ENCODE assay signal across 30 cellular contexts in genomic region chr2:37742286-37742685, GRCh38.
DNase-seq lines count a peak whose midpoint lies in the region; ATAC-seq and TF ChIP-seq lines count a peak whose summit lies in the region.
"Had no signal": no experiment of that assay in that cellular context is flagged by ENCODE, and none has a peak within 500 bp of the region (broad histone marks: within the 10 kb centered on the region; RNA-seq: fewer than 3 reads in every experiment).

No MANE protein-coding gene starts in this region.

- H3K4me3 Mint-ChIP-seq in nephron progenitor cell: no peak overlapping the region
- H3K4me3 Mint-ChIP-seq: activated naive CD8-positive, alpha-beta T cell; nephron; WTC11 had no signal

- DNase-seq in AG04449 (ENCODE audit: low read depth, low spot score) (peak; percentile 34), IMR-90 (peak; percentile 57), coronary artery (ENCODE audit: low spot score) (no peak), nephron progenitor cell (no peak), DMS 273 treated with DMSO at 0.1 percent for 48 hours (lab: John Stamatoyannopoulos, UW) (no peak), SHP77 (lab: John Stamatoyannopoulos, UW) (no peak), ureter (ENCODE audit: low spot score) (no peak)
- DNase-seq: activated CD4-positive, alpha-beta T cell treated with anti-CD3 and anti-CD28 coated beads, Interleukin-2, amount 50 U/mL, for 4 hours; activated CD8-positive, alpha-beta memory T cell treated with anti-CD3 and anti-CD28 coated beads, Interleukin-2, amount 50 U/mL, for 4 hours; cerebellar nuclear complex; DMS79; effector CD8-positive, alpha-beta T cell; erythroblast; islet precursor cell; left ventricle myocardium superior; midbrain; NCI-H1092 treated with DMSO at 0.1 percent for 48 hours; NCI-H2081 treated with DMSO at 0.1 percent for 48 hours; right cardiac atrium; stimulated activated CD8-positive, alpha-beta memory T cell treated with anti-CD3 and anti-CD28 coated beads, Interleukin-4, amount 100 ng/mL, for 48 hours; T1000 had no signal

- peak overlapping the region; percentile 30 for H3K27ac Mint-ChIP-seq in nephron progenitor cell
- H3K27ac Mint-ChIP-seq: activated naive CD8-positive, alpha-beta T cell; activated T-helper 2 cell treated with anti-CD3 and anti-CD28 coated beads, Interferon-gamma antibody, Interleukin-2, Interleukin-4, amounts not matched to agents 10 μg/mL and 5 μg/mL and 100 μg/mL, durations not matched to agents 14 hours and 24 hours and 36 hours; IgD-negative memory B cell; nephron; WTC11 had no signal

- peaks cover 7% of the 10 kb centered on the region for H3K4me1 ChIP-seq in IMR-90 (ENCODE audit: control insufficient read depth, insufficient read depth, low read length)
- H3K4me1 ChIP-seq: HAP-1 had no signal

- intact Hi-C loops in IMR-90 (cut with micrococcal nuclease): no loop called here

- H2BK5ac ChIP-seq in IMR-90 (ENCODE audit: low read depth, low read length, poor library complexity, severe bottlenecking): peak overlapping the region; percentile 64

- 0 out of 2 replicates have a peak overlapping the region, but pooled peaks have one; percentile 4 for H3K14ac ChIP-seq in IMR-90 (replicated peaks; ENCODE audit: low read depth, low read length)

- no peaks in the 10 kb centered on the region for H3K27me3 Mint-ChIP-seq in nephron progenitor cell (ENCODE audit: low read depth, poor library complexity)
- H3K27me3 Mint-ChIP-seq: activated naive CD8-positive, alpha-beta T cell; IgD-negative memory B cell had no signal

- dilution Hi-C loops in IMR-90 (cut with HindIII; ENCODE audit: low sequenced_read_pairs, unreplicated experiment): no loop called here

- peak overlapping the region; percentile 34 for H3K18ac ChIP-seq in IMR-90 (ENCODE audit: low read depth, low read length)

- peaks cover 15% of the 10 kb centered on the region for H3K4me1 Mint-ChIP-seq in nephron progenitor cell
- H3K4me1 Mint-ChIP-seq: IgD-negative memory B cell had no signal

- H3K23ac ChIP-seq in IMR-90 (ENCODE audit: low read depth, low read length): 0 out of 2 replicates have a peak overlapping the region, but pooled peaks have one; percentile 11

- H4K20me1 ChIP-seq in IMR-90 (ENCODE audit: insufficient read depth, low read length): no peaks in the 10 kb centered on the region
- H4K20me1 ChIP-seq: BLaER1 had no signal

- no peaks in the 10 kb centered on the region for H3K36me3 ChIP-seq in IMR-90 (ENCODE audit: control insufficient read depth, insufficient read depth, low read length)
- H3K36me3 ChIP-seq: BLaER1, HAP-1 had no signal

- in situ Hi-C loops in IMR-90 (cut with MboI; ENCODE audit: low sequenced_read_pairs): no loop called here

- POLR2A ChIA-PET in AG04449 (lab: Yijun Ruan, JAX): interaction anchor here (0.6 to 1.3 kb wide), 6 partner anchors 26 to 108 kb away, joined by 3 to 7 read pairs (median 3); no protein-coding TSS in a partner anchor
- POLR2A ChIA-PET in IMR-90 (lab: Charles Lee; ENCODE audit: unreplicated experiment): no interaction called here

- H3K4me3 ChIP-seq in AG04449 (ENCODE audit: low read depth, low read length): no peak overlapping the region
- no peak overlapping the region for H3K4me3 ChIP-seq in IMR-90 (ENCODE audit: insufficient read depth, low read depth, low read length)
- H3K4me3 ChIP-seq in coronary artery: no peak overlapping the region
- H3K4me3 ChIP-seq: BLaER1, GM12878, HAP-1 had no signal

- H3K27ac ChIP-seq in IMR-90 (ENCODE audit: insufficient read depth, low read length) (peak overlapping the region; percentile 72), coronary artery (peak overlapping the region; percentile 43 to 77)
- H3K27ac ChIP-seq: BLaER1 had no signal

- no peaks in the 10 kb centered on the region for H3K9me3 Mint-ChIP-seq in nephron progenitor cell
- H3K9me3 Mint-ChIP-seq: activated T-helper 2 cell treated with anti-CD3 and anti-CD28 coated beads, Interferon-gamma antibody, Interleukin-2, Interleukin-4, amounts not matched to agents 10 μg/mL and 5 μg/mL and 100 μg/mL, durations not matched to agents 14 hours and 24 hours and 36 hours; IgD-negative memory B cell; nephron; WTC11 had no signal

- TF ChIP-seq CTCF in AG04449 (IDR thresholded peaks at IDR 0.05; ENCODE audit: insufficient read depth, low read length, missing control alignments): no peak
- no peak for TF ChIP-seq CTCF in IMR-90 (conservative IDR thresholded peaks at IDR 0.05; ENCODE audit: low read depth, low read length)
- TF ChIP-seq CTCF in coronary artery (IDR thresholded peaks at IDR 0.05): no peak
- no peak for TF ChIP-seq CTCF in nephron progenitor cell (IDR thresholded peaks at IDR 0.05)

- TF ChIP-seq POLR2A in IMR-90 (IDR thresholded peaks at IDR 0.05; ENCODE audit: low read depth, low read length): no peak

- H3K79me1 ChIP-seq in IMR-90 (ENCODE audit: low read depth in 1 of 2, low read length in 2 of 2): 0 out of 4 replicates have a peak, but pooled peaks cover 0 to 4% of the 10 kb centered on the region in 2 experiments

- no peak overlapping the region for H3K56ac ChIP-seq in IMR-90 (ENCODE audit: extremely low read depth, insufficient read depth, low read length)

- no TSS peak for BruUV-seq in IMR-90 (replicated peaks; lab: Mats Ljungman, UMichigan)

- H2BK20ac ChIP-seq in IMR-90 (ENCODE audit: low read depth, low read length): peak overlapping the region; percentile 68

- no peak for TF ChIP-seq RAD21 in IMR-90 (IDR thresholded peaks at IDR 0.05; ENCODE audit: low read length)

- no peaks in the 10 kb centered on the region for H3K27me3 ChIP-seq in IMR-90 (ENCODE audit: control insufficient read depth, insufficient read depth, low read length)
- H3K27me3 ChIP-seq: BLaER1 had no signal

- ATAC-seq in IMR-90 (ENCODE audit: low read depth) (peak; percentile 71), GM19463 (IDR thresholded peaks at IDR 0.05; ENCODE audit: unreplicated experiment) (no peak)
- ATAC-seq: GM12878, left ventricle myocardium superior, right cardiac atrium, WTC11 had no signal

- H2AFZ ChIP-seq in IMR-90 (replicated peaks; ENCODE audit: low read length, poor library complexity): peak overlapping the region; percentile 39

- WGBS in IMR-90 (ENCODE audit: extremely low coverage in 2 of 2, insufficient read length in 1 of 2), 2 experiments: 58% methylated on average over 2 of the region's 4 CpGs; no CpG with 5 or more reads in 1 of the 2 experiments

- peak overlapping the region; percentile 74 to 81 for H4K8ac ChIP-seq in IMR-90 (ENCODE audit: low read depth in 2 of 2, low read length in 2 of 2)

- no peak overlapping the region for H3K9ac ChIP-seq in IMR-90 (ENCODE audit: low read depth, low read length)
- H3K9ac ChIP-seq: BLaER1 had no signal

- H3K36me3 Mint-ChIP-seq in nephron progenitor cell (ENCODE audit: low read depth): no peaks in the 10 kb centered on the region
- H3K36me3 Mint-ChIP-seq: activated naive CD8-positive, alpha-beta T cell; WTC11 had no signal

- peak overlapping the region; percentile 84; the same call in 2 of the 3 replicates for H2BK15ac ChIP-seq in IMR-90 (ENCODE audit: low read depth, low read length)

- no peaks in the 10 kb centered on the region for H3K9me3 ChIP-seq in IMR-90 (ENCODE audit: control insufficient read depth, insufficient read depth, low read length)
- H3K9me3 ChIP-seq: HAP-1 had no signal

- H4K91ac ChIP-seq in IMR-90 (ENCODE audit: insufficient read depth, low read depth, low read length): peak overlapping the region; percentile 90

- H4K5ac ChIP-seq in IMR-90 (ENCODE audit: low read depth, low read length): peak overlapping the region; percentile 26

- peak overlapping the region; percentile 51 for H3K4ac ChIP-seq in IMR-90 (ENCODE audit: low read depth, low read length)

- CTCF ChIA-PET in AG04449 (lab: Yijun Ruan, JAX) (interaction anchor here (2.3 to 3.8 kb wide), 2 partner anchors 16 to 135 kb away, joined by 12 to 20 read pairs; no protein-coding TSS in a partner anchor), IMR-90 (lab: Yijun Ruan, JAX) (interaction anchor here (1.0 kb wide), 2 partner anchors 9 to 18 kb away, joined by 3 read pairs; no protein-coding TSS in a partner anchor)

- no peak overlapping the region for H2AK5ac ChIP-seq in IMR-90 (ENCODE audit: low read depth, low read length)

- H2AK9ac ChIP-seq in IMR-90 (replicated peaks; ENCODE audit: low read depth, low read length, poor library complexity): peak overlapping the region; percentile 67

- peak overlapping the region; percentile 77 for H2BK120ac ChIP-seq in IMR-90 (ENCODE audit: low read depth, low read length)

- no peak overlapping the region for H3K4me2 ChIP-seq in IMR-90 (ENCODE audit: low read depth, low read length)
- H3K4me2 ChIP-seq: BLaER1 had no signal

- no peaks in the 10 kb centered on the region; the same call in 1 of the 2 replicates for H3K9me1 ChIP-seq in IMR-90 (ENCODE audit: insufficient read depth, low read length)

TF ChIP-seq in IMR-90, 13 proteins besides CTCF, POLR2A, EP300 and RAD21 (continues in another document):
- TF ChIP-seq MAZ (IDR thresholded peaks at IDR 0.05; ENCODE audit: borderline replicate concordance, low read depth, low read length): no peak
- no peak for TF ChIP-seq MXI1 (IDR thresholded peaks at IDR 0.05; ENCODE audit: borderline replicate concordance, low read depth, low read length)
- TF ChIP-seq NFE2L2 (IDR thresholded peaks at IDR 0.05; ENCODE audit: low read depth, low read length): no peak
- no peak for TF ChIP-seq BHLHE40 (IDR thresholded peaks at IDR 0.05; ENCODE audit: low read depth, low read length)
- no peak for TF ChIP-seq ELK1 (IDR thresholded peaks at IDR 0.05; ENCODE audit: borderline replicate concordance, low read depth, low read length)
- no peak for TF ChIP-seq RFX5 (IDR thresholded peaks at IDR 0.05; ENCODE audit: low read depth, low read length)
- no peak for TF ChIP-seq CEBPB (IDR thresholded peaks at IDR 0.05; ENCODE audit: low read depth, low read length)
- no peak for TF ChIP-seq RCOR1 (IDR thresholded peaks at IDR 0.05; ENCODE audit: insufficient replicate concordance, low read length)
- TF ChIP-seq SMC3 (IDR thresholded peaks at IDR 0.05; ENCODE audit: low read depth, low read length): no peak
- TF ChIP-seq FOS (IDR thresholded peaks at IDR 0.05; ENCODE audit: low read depth, low read length): no peak
- TF ChIP-seq CHD1 (IDR thresholded peaks at IDR 0.05; ENCODE audit: low read depth, low read length): no peak

Comparison
In these comparisons a context has a peak if more than half of its experiments do, and no peak if none do; other contexts are left out.
1. DNase-seq: peak in AG04449 (single experiment) and IMR-90 (single experiment); none in coronary artery (single experiment), nephron progenitor cell (single experiment), DMS 273 treated with DMSO at 0.1 percent for 48 hours (single experiment), SHP77 (0 of 2) and ureter (single experiment).